In the genomic region with DNA sequence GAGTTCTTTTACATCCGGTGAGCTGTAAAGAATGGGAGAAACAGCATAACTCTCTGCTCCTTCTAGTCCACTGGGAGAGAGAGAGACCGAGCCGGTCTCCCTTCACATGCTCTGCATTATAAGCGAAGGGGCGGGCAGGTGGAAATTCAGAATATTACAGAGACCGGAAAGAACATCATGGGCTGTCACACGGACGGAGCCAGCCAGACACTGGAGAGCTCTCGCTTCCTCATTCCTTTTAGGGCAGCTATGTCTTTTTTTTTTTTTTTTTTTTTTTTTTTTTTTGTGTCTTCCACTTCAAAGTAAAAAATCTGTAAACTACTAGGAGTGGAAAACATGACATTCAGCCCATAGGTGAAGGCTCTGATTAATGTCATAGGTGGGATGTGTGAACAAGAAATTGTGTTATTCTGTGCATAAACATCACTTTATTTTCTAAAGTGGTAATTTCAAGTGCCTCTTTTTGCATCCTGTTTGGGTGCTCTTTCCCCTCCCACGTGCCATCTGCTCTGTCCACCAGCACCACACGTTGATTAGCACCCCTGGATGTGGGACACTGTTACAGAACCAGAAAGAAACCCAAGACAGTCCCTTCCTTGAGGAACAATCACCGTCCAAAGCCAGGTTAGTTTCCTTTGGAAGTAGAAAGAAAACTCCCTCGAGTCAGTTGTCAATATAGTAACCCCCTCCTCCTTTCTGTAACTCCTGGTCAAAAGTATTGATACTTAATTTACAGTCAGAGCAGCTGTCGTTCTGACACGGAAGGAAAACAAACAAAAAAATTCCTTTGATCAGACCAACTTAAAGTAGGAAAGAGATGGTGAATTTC, we compare ENCODE assay signal across 8 cellular contexts. TPM values are rescaled to one million over a fixed set of nuclear protein-coding genes. Genes with fewer than 3 reads are reported as not detected.
A peak's percentile ranks its signal among the peaks of the same experiment; 100 is the strongest.
DNase-seq lines count a peak whose midpoint lies in the region; ATAC-seq, FAIRE-seq and TF ChIP-seq lines count a peak whose summit lies in the region.

A gene with protein sequence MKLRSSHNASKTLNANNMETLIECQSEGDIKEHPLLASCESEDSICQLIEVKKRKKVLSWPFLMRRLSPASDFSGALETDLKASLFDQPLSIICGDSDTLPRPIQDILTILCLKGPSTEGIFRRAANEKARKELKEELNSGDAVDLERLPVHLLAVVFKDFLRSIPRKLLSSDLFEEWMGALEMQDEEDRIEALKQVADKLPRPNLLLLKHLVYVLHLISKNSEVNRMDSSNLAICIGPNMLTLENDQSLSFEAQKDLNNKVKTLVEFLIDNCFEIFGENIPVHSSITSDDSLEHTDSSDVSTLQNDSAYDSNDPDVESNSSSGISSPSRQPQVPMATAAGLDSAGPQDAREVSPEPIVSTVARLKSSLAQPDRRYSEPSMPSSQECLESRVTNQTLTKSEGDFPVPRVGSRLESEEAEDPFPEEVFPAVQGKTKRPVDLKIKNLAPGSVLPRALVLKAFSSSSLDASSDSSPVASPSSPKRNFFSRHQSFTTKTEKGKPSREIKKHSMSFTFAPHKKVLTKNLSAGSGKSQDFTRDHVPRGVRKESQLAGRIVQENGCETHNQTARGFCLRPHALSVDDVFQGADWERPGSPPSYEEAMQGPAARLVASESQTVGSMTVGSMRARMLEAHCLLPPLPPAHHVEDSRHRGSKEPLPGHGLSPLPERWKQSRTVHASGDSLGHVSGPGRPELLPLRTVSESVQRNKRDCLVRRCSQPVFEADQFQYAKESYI (minus strand): TSS at position 93 of the 829 bp plus-strand sequence. CDS start 845 bp downstream, outside the sequence.

- no peak within 1 kb of the TSS for H2BK12ac ChIP-seq in H9 (ENCODE audit: insufficient read length, low read depth, low read length)

- peak; percentile 82 for ATAC-seq in GM21825 (IDR thresholded peaks at IDR 0.05; ENCODE audit: unreplicated experiment)

- no CpG with 5 or more reads among the region's 15 CpGs for WGBS in H9 (ENCODE audit: extremely low coverage, insufficient read length, low lambda C conversion rate)

- H3K27ac Mint-ChIP-seq in H9 = peak within 1 kb of the TSS in 1 of 3 experiments; percentile 20; a peak in 2 of 7 replicates

- no peak within 1 kb of the TSS for H3K4ac ChIP-seq in H9 (ENCODE audit: low read depth, low read length)

- H3K36me3 Mint-ChIP-seq in H9 (ENCODE audit: insufficient read depth in 1 of 3, low read depth in 3 of 3) = no peaks in the 10 kb centered on the region

- no peak within 1 kb of the TSS for H3K14ac ChIP-seq in H9 (ENCODE audit: insufficient read depth, low read length)

- no peaks in the 10 kb centered on the region for H3K27me3 ChIP-seq in H9 (ENCODE audit: insufficient read depth, low read length)

- intact Hi-C loops in cardiac septum (cut with DNase I) = loop anchor here (5.0 kb wide), 1 partner anchor 57 kb away; no protein-coding TSS in a partner anchor

- H3K4me1 ChIP-seq in H9 (ENCODE audit: insufficient read depth, low read length) = no peaks in the 10 kb centered on the region

- H3K9me3 ChIP-seq in H9 (ENCODE audit: control insufficient read depth, low read depth, low read length) = no peaks in the 10 kb centered on the region

- no peak within 1 kb of the TSS for H2BK15ac ChIP-seq in H9 (ENCODE audit: low read depth, low read length)

- no peak for FAIRE-seq in HTR-8/SVneo (lab: Jason Lieb, UNC)

- H2BK120ac ChIP-seq in H9 (ENCODE audit: low read depth, low read length, poor library complexity, severe bottlenecking) = no peak within 1 kb of the TSS

- no peaks in the 10 kb centered on the region for H3K79me2 ChIP-seq in H9 (ENCODE audit: insufficient read depth, low read length)

- no peak within 1 kb of the TSS for H3K4me3 Mint-ChIP-seq in H9

- H3T11ph ChIP-seq in H9 (ENCODE audit: low read length) = no peak within 1 kb of the TSS

- H3K9me3 Mint-ChIP-seq in H9 = no peaks in the 10 kb centered on the region

- H3K27ac ChIP-seq in H9 (ENCODE audit: insufficient read length, low read depth, low read length) = no peak within 1 kb of the TSS

- no peaks in the 10 kb centered on the region for H4K20me1 ChIP-seq in H9 (ENCODE audit: control insufficient read depth, insufficient read depth, insufficient read length)

- H3K18ac ChIP-seq in H9 (ENCODE audit: insufficient read length, low read depth, low read length) = no peak within 1 kb of the TSS

- no peaks in the 10 kb centered on the region for H3K79me1 ChIP-seq in H9 (ENCODE audit: insufficient read depth, low read depth, low read length, poor library complexity, severe bottlenecking)

- H2BK20ac ChIP-seq in H9 (ENCODE audit: low read depth, low read length, poor library complexity, severe bottlenecking) = no peak within 1 kb of the TSS

- H3K27me3 Mint-ChIP-seq in H9 (ENCODE audit: low read depth) = no peaks in the 10 kb centered on the region; the same call in 1 of the 2 replicates

- H3K9ac ChIP-seq in H9 (ENCODE audit: extremely low read depth, insufficient read length, low read length) = no peak within 1 kb of the TSS

- no peak within 1 kb of the TSS for H4K5ac ChIP-seq in H9 (ENCODE audit: insufficient read length, low read depth, low read length)

- H3K4me2 ChIP-seq in H9 (ENCODE audit: insufficient read depth, insufficient read length, low read length) = no peak within 1 kb of the TSS

- no peak within 1 kb of the TSS for H2BK5ac ChIP-seq in H9 (ENCODE audit: insufficient read length, low read length)

- no peak within 1 kb of the TSS for H4K8ac ChIP-seq in H9 (replicated peaks; ENCODE audit: insufficient read length, low read depth, low read length)

- H3K23me2 ChIP-seq in H9 (ENCODE audit: insufficient read length, low read depth, low read length, poor library complexity, severe bottlenecking) = no peaks in the 10 kb centered on the region

- H3K4me1 Mint-ChIP-seq in H9 = peaks cover 12 to 15% of the 10 kb centered on the region in 2 experiments

- H2AFZ ChIP-seq in H9 (ENCODE audit: low read length) = no peak within 1 kb of the TSS

- no peak within 1 kb of the TSS for H4K91ac ChIP-seq in H9 (ENCODE audit: insufficient read length, low read depth, low read length)

- DNase-seq in NCI-H69 (lab: John Stamatoyannopoulos, UW) (peak; percentile 33), cardiac septum (ENCODE audit: low spot score) (peak; percentile 93), HTR-8/SVneo (ENCODE audit: insufficient read length, low spot score) (no peak), H9 (no peak)
- peak; percentile 89 for DNase-seq in activated CD8-positive, alpha-beta memory T cell treated with anti-CD3 and anti-CD28 coated beads, Interleukin-2, amount 50 U/mL, for 1 hour (ENCODE audit: extremely low read depth)
- peak; percentile 62 to 76 for DNase-seq in stimulated activated CD4-positive, alpha-beta T cell treated with anti-CD3 and anti-CD28 coated beads, Interleukin-15, amount 100 ng/mL, for 1 hour (ENCODE audit: low read depth in 1 of 2, low spot score in 1 of 2)

- peak within 1 kb of the TSS; percentile 44 for H3K4me3 ChIP-seq in GM12875 (ENCODE audit: low read depth, low read length)

- TF ChIP-seq CTCF in GM12875 (IDR thresholded peaks at IDR 0.05; ENCODE audit: borderline replicate concordance, insufficient read depth, low read depth, low read length) (no peak), H9 (conservative IDR thresholded peaks at IDR 0.05) (no peak)

- H2AK5ac ChIP-seq in H9 (ENCODE audit: insufficient read length, low read length) = no peak within 1 kb of the TSS

- H3K23ac ChIP-seq in H9 (ENCODE audit: insufficient read length, low read depth, low read length) = no peak within 1 kb of the TSS

- no peak within 1 kb of the TSS for H3K56ac ChIP-seq in H9 (ENCODE audit: insufficient read length, low read depth, low read length)

RNA-seq across cellular contexts. Expression of the gene that starts here (rescaled TPM):
- 0.75 TPM for total RNA-seq in cardiac septum
- not detected in 2 replicates for total RNA-seq in H9 (2021)

Comparison
In these comparisons a context has a peak if more than half of its experiments do, and no peak if none do; other contexts are left out.
1. Peak in DNase-seq in cardiac septum; RNA of the gene not detected or under 1 TPM.
2. DNase-seq: peak in NCI-H69 (single experiment), activated CD8-positive, alpha-beta memory T cell treated with anti-CD3 and anti-CD28 coated beads, Interleukin-2, amount 50 U/mL, for 1 hour (single experiment) and stimulated activated CD4-positive, alpha-beta T cell treated with anti-CD3 and anti-CD28 coated beads, Interleukin-15, amount 100 ng/mL, for 1 hour (2 of 2); none in HTR-8/SVneo (single experiment) and H9 (single experiment).